In the genomic region with DNA sequence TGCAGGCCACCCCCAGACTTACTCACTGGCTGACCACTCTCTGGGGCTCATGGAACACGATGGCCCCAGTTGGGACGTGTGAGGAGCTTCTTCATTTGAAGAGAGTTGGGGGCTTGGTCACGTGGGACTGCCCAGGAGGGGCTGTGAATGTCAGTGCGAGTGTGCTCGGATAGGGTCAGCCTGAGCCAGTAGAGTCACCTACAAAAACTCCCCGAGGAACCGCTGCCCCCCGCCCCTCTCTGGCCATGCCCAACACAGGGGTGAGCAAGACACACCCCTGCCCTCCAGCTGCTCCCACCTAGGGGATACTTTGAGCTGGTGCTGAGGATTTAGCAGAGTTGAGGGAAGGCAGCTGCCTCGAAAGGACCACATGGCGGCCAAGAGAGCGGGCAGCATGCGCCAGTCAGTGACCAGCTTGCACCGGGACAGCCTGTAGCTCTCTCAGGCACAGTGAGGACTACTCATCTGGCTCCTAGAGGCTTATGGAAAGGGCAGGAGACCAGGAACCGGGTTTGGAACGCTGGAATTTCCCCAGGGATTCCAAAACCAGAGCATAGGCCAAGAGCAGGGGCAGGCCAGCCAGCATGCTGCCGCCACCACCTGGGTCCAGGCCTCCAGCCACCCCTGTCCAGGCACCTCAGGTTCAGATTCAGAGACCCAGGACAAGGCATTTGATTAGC, we compare ENCODE assay signal across 9 cellular contexts. TPM values are rescaled to one million over a fixed set of nuclear protein-coding genes. Genes with fewer than 3 reads are reported as not detected.
"Had no signal": no experiment of that assay in that cellular context is flagged by ENCODE, and none has a peak within 500 bp of the region (broad histone marks: within the 10 kb centered on the region; RNA-seq: fewer than 3 reads in every experiment).

No MANE protein-coding gene starts in this region.

- H3K4me3 Mint-ChIP-seq: GM23338 had no signal

- H3K9ac ChIP-seq: KMS-11 had no signal

- H3K4me2 ChIP-seq: GM23338, KMS-11 had no signal

- H3K27ac ChIP-seq: HL-60, KMS-11 had no signal

- FAIRE-seq: H1, H54, HepG2 had no signal

- DNase-seq: HCEC 1CT, KBM-7 had no signal

- H3K27ac Mint-ChIP-seq: GM23338, IgD-negative memory B cell had no signal

- H2AFZ ChIP-seq: GM23338 had no signal

- H3K36me3 Mint-ChIP-seq: IgD-negative memory B cell had no signal

- H3K9me3 Mint-ChIP-seq: GM23338, IgD-negative memory B cell had no signal

- ATAC-seq: GM23338, HepG2 had no signal

- H3K4me1 Mint-ChIP-seq: IgD-negative memory B cell had no signal

- H3K4me3 ChIP-seq: GM23338 had no signal

RNA-seq across cellular contexts. Expression of gene PNMA6E, which starts 8.4 kb away (rescaled TPM):
- total RNA-seq: GM23338, H1, HepG2 had no signal
- polyA plus RNA-seq: GM23338, H1, HepG2, IgD-negative memory B cell had no signal

RNA-seq across cellular contexts. Expression of gene ZFP92, which starts 18.5 kb away (rescaled TPM):
- polyA plus RNA-seq: HepG2 had no signal
